ENCODE assay signal across 3 cellular contexts in the genomic region with DNA sequence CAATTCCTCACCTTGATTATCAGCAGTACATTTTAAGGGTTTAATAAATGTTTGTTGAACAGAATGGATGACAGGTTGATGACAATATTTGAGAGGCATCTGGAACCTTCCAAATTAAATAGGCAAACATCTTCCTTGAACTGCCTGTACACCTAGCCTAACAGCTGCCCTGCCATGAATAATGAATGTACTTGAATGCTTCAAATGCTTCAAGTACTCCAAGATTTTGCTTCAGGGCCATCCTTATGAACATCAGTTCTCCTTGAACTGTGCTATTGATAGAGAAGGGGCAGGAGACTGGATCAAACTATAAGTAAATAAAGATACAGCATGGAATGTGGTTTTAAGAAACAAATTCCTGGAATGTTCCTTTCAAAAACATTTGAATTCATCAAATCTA.
"Had no signal": no experiment of that assay in that cellular context is flagged by ENCODE, and none has a peak within 500 bp of the region (broad histone marks: within the 10 kb centered on the region; RNA-seq: fewer than 3 reads in every experiment).

No MANE protein-coding gene starts in this region.

- ATAC-seq: GM12878 had no signal

- DNase-seq: GDM1, GF-D8 had no signal

- H3K4me3 ChIP-seq: GM12878 had no signal
